ENCODE assay signal across 14 cellular contexts in the genomic region with DNA sequence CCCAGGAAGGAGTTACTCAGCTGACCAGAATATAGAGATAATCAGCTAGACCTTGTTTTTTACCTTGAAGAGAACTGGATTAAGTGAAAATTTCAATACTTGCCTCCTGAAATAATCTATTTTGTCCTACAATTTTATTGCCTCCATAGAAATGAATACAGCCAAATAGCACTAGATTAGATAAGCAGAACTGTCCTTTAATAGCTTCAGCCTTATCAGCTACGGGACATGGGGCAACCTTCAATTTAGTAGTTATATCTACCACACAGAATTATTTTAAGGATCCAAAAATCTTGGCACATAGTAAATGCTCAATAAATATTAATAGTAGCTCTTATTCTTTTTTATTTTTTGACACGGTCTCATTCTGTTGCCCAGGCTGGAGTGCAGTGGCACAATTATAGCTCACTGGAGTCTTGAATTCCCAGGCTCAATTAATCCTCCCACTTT.
A peak's percentile ranks its signal among the peaks of the same experiment; 100 is the strongest.
DNase-seq lines count a peak whose midpoint lies in the region; ATAC-seq, FAIRE-seq and TF ChIP-seq lines count a peak whose summit lies in the region.
"Had no signal": no experiment of that assay in that cellular context is flagged by ENCODE, and none has a peak within 500 bp of the region (broad histone marks: within the 10 kb centered on the region; RNA-seq: fewer than 3 reads in every experiment).

No MANE protein-coding gene starts in this region.

- H3K36me3 Mint-ChIP-seq in natural killer cell (no peaks in the 10 kb centered on the region), nephron progenitor cell (ENCODE audit: low read depth) (no peaks in the 10 kb centered on the region)
- no peaks in the 10 kb centered on the region for H3K36me3 Mint-ChIP-seq in natural killer cell treated with Interleukin-12 subunit alpha and Interleukin-12 subunit beta and Interleukin-15 and Interleukin-18, amount 100 ng/mL, for 72 hours
- H3K36me3 Mint-ChIP-seq: activated naive CD4-positive, alpha-beta T cell treated with anti-CD3 and anti-CD28 coated beads, Interleukin-2, amount 10 ng/mL, durations not matched to agents 7 days and 5 days had no signal

- intact Hi-C loops in natural killer cell (cut with micrococcal nuclease): loop anchor here (1.0 to 2.0 kb wide), 2 partner anchors 96 to 293 kb away; a partner anchor contains a TSS

- H3K4me3 Mint-ChIP-seq in natural killer cell (no peak overlapping the region), nephron progenitor cell (no peak overlapping the region)
- H3K4me3 Mint-ChIP-seq in natural killer cell treated with Interleukin-12 subunit alpha and Interleukin-12 subunit beta and Interleukin-15 and Interleukin-18, amount 100 ng/mL, for 72 hours: no peak overlapping the region
- H3K4me3 Mint-ChIP-seq: activated naive CD4-positive, alpha-beta T cell treated with anti-CD3 and anti-CD28 coated beads, Interleukin-2, amount 10 ng/mL, durations not matched to agents 7 days and 5 days had no signal

- H3K9ac ChIP-seq in adipocyte (ENCODE audit: low read length): peak overlapping the region; percentile 54

- no peaks in the 10 kb centered on the region for H3K9me3 ChIP-seq in adipocyte (ENCODE audit: control insufficient read depth, low read length)
- H3K9me3 ChIP-seq: body of pancreas, HAP-1, pancreas, spleen, upper lobe of left lung had no signal

- H3K4me1 Mint-ChIP-seq in natural killer cell (no peaks in the 10 kb centered on the region), nephron progenitor cell (peaks cover 29% of the 10 kb centered on the region)
- no peaks in the 10 kb centered on the region for H3K4me1 Mint-ChIP-seq in natural killer cell treated with Interleukin-12 subunit alpha and Interleukin-12 subunit beta and Interleukin-15 and Interleukin-18, amount 100 ng/mL, for 72 hours (ENCODE audit: low read depth in 2 of 2)

- no peak for ATAC-seq in natural killer cell
- ATAC-seq in natural killer cell treated with Interleukin-12 subunit alpha and Interleukin-12 subunit beta and Interleukin-15 and Interleukin-18, amount 100 ng/mL, for 72 hours: no peak

- H3K27ac Mint-ChIP-seq in natural killer cell (no peak overlapping the region), nephron progenitor cell (no peak overlapping the region)
- no peak overlapping the region for H3K27ac Mint-ChIP-seq in natural killer cell treated with Interleukin-12 subunit alpha and Interleukin-12 subunit beta and Interleukin-15 and Interleukin-18, amount 100 ng/mL, for 72 hours
- H3K27ac Mint-ChIP-seq: activated naive CD4-positive, alpha-beta T cell treated with anti-CD3 and anti-CD28 coated beads, Interleukin-2, amount 10 ng/mL, durations not matched to agents 7 days and 5 days had no signal

- peaks cover 25% of the 10 kb centered on the region for H3K4me1 ChIP-seq in adipocyte (ENCODE audit: control insufficient read depth, insufficient read depth, low read length)
- H3K4me1 ChIP-seq: HAP-1, pancreas had no signal

- DNase-seq in natural killer cell (no peak), adipocyte (ENCODE audit: low read depth) (no peak), nephron progenitor cell (no peak), urothelium cell line (ENCODE audit: low spot score) (no peak), T-helper 2 cell (no peak), mesenteric fat pad (ENCODE audit: low spot score) (no peak), H4 (ENCODE audit: low spot score) (no peak)
- DNase-seq in natural killer cell treated with Interleukin-12 subunit alpha and Interleukin-12 subunit beta and Interleukin-15 and Interleukin-18, amount 100 ng/mL, for 72 hours (ENCODE audit: low spot score): no peak

- TF ChIP-seq CTCF in natural killer cell (IDR thresholded peaks at IDR 0.05) (peak; percentile 1), nephron progenitor cell (IDR thresholded peaks at IDR 0.05) (peak; percentile 20)

- no peaks in the 10 kb centered on the region for H3K36me3 ChIP-seq in adipocyte (ENCODE audit: control insufficient read depth, insufficient read depth, low read length, severe bottlenecking)
- H3K36me3 ChIP-seq: HAP-1, pancreas, spleen, upper lobe of left lung had no signal

- no peak overlapping the region for H3K4me3 ChIP-seq in adipocyte (ENCODE audit: low read length)
- H3K4me3 ChIP-seq: body of pancreas, HAP-1, pancreas, spleen, upper lobe of left lung had no signal

- no peak for FAIRE-seq in urothelium cell line (lab: Jason Lieb, UNC)
- FAIRE-seq: pancreas had no signal

- no peaks in the 10 kb centered on the region for H3K27me3 ChIP-seq in adipocyte (replicated peaks; ENCODE audit: control insufficient read depth, insufficient read depth, low read length)
- H3K27me3 ChIP-seq: body of pancreas, pancreas, spleen, upper lobe of left lung had no signal

- H3K27me3 Mint-ChIP-seq in natural killer cell (ENCODE audit: low read depth in 2 of 2): peaks cover 3 to 4% of the 10 kb centered on the region in 2 donors
- H3K27me3 Mint-ChIP-seq in natural killer cell treated with Interleukin-12 subunit alpha and Interleukin-12 subunit beta and Interleukin-15 and Interleukin-18, amount 100 ng/mL, for 72 hours: peaks cover 12 to 13% of the 10 kb centered on the region in 2 donors
- H3K27me3 Mint-ChIP-seq in nephron progenitor cell (ENCODE audit: low read depth, poor library complexity): no peaks in the 10 kb centered on the region

- H3K9me3 Mint-ChIP-seq in natural killer cell (no peaks in the 10 kb centered on the region), nephron progenitor cell (no peaks in the 10 kb centered on the region)
- no peaks in the 10 kb centered on the region for H3K9me3 Mint-ChIP-seq in natural killer cell treated with Interleukin-12 subunit alpha and Interleukin-12 subunit beta and Interleukin-15 and Interleukin-18, amount 100 ng/mL, for 72 hours
- H3K9me3 Mint-ChIP-seq: activated naive CD4-positive, alpha-beta T cell treated with anti-CD3 and anti-CD28 coated beads, Interleukin-2, amount 10 ng/mL, durations not matched to agents 7 days and 5 days had no signal
